Comparison of ENCODE assay signal across 1 cellular context in genomic region chr11:69637601-69637955, GRCh38.
TF ChIP-seq lines count a peak whose summit lies in the region.

No MANE protein-coding gene starts in this region.

TF ChIP-seq in H1, 55 proteins besides CTCF, POLR2A, EP300 and RAD21:
- TF ChIP-seq TCF12 (IDR thresholded peaks at IDR 0.05; ENCODE audit: low read depth, low read length): no peak
- TF ChIP-seq RNF2 (IDR thresholded peaks at IDR 0.05; ENCODE audit: borderline replicate concordance, low read depth, low read length, missing control alignments, poor library complexity, severe bottlenecking): peak; percentile 45
